3 cellular contexts compared by ENCODE assay signal in the genomic region with DNA sequence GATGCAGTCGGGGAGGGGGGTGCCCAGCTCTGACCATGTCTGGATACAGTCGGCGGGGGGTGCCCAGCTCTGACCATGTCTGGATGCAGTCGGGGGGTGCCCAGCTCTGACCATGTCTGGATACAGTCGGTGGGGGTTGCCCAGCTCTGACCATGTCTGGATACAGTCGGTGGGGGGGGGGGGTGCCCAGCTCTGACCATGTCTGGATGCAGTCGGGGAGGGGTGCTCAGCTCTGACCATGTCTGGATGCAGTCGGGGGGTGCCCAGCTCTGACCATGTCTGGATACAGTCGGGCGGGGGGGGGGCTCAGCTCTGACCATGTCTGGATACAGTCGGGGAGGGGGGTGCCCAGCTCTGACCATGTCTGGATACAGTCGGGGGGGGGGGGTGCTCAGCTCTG. TPM values are rescaled to one million over a fixed set of nuclear protein-coding genes. Genes with fewer than 3 reads are reported as not detected.
"Had no signal": no experiment of that assay in that cellular context is flagged by ENCODE, and none has a peak within 500 bp of the region (broad histone marks: within the 10 kb centered on the region; RNA-seq: fewer than 3 reads in every experiment).

No MANE protein-coding gene starts in this region.

RNA-seq across cellular contexts. Expression of gene PKP3, which starts 17.5 kb away (rescaled TPM):
- total RNA-seq: mononuclear cell had no signal

RNA-seq across cellular contexts. Expression of gene ANO9, which starts 30.3 kb away (rescaled TPM):
- total RNA-seq: chondrocyte had no signal

RNA-seq across cellular contexts. Expression of gene B4GALNT4, which starts 42.2 kb away (rescaled TPM):
- total RNA-seq: gastrocnemius medialis had no signal
